ENCODE assay signal across 8 cellular contexts in the genomic region with DNA sequence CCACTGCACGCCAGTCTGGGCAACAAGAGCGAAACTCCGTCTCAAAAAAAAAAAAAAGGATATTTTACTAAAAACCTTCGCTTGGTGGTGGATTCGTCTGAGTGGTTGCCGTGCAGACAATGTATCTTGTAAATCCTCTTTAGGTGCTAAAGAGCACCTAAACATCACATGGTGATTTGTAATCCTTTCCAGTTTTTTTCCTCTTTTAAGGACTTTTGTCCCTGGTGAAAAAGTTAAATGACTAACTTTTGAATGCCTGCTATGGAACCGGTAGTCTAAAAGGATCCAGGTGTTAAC. TPM values are rescaled to one million over a fixed set of nuclear protein-coding genes. Genes with fewer than 3 reads are reported as not detected.
DNase-seq lines count a peak whose midpoint lies in the region; ATAC-seq, FAIRE-seq and TF ChIP-seq lines count a peak whose summit lies in the region.

No MANE protein-coding gene starts in this region.

- peak; percentile 11 for DNase-seq in activated CD4-positive, alpha-beta T cell treated with anti-CD3 and anti-CD28 coated beads, Interleukin-2, amount 10 ng/mL, durations not matched to agents 7 days and 5 days
- DNase-seq in activated CD4-positive, alpha-beta T cell treated with anti-CD3 and anti-CD28 coated beads, Interleukin-2, amount 50 U/mL, for 4 hours, result no peak
- DNase-seq in WTC11 (ENCODE audit: low spot score) (no peak), inferior parietal cortex (ENCODE audit: extremely low spot score) (peak; percentile 27), superior temporal gyrus (ENCODE audit: extremely low spot score) (peak; percentile 37), HTR-8/SVneo (ENCODE audit: insufficient read length, low spot score) (no peak)
- no peak for DNase-seq in stimulated activated CD4-positive, alpha-beta T cell treated with anti-CD3 and anti-CD28 coated beads, Interleukin-4, amount 100 ng/mL, for 1 hour

- H3K36me3 Mint-ChIP-seq in activated CD4-positive, alpha-beta T cell treated with anti-CD3 and anti-CD28 coated beads, Interleukin-2, amount 10 ng/mL, durations not matched to agents 7 days and 5 days (ENCODE audit: low read depth), result peaks cover 19% of the 10 kb centered on the region
- peaks cover 20% of the 10 kb centered on the region for H3K36me3 Mint-ChIP-seq in WTC11

- TF ChIP-seq CTCF in WTC11 (IDR thresholded peaks at IDR 0.05), result no peak

- no peak for FAIRE-seq in HTR-8/SVneo (lab: Jason Lieb, UNC)

- ATAC-seq in WTC11 (no peak), HG02852 (IDR thresholded peaks at IDR 0.05; ENCODE audit: unreplicated experiment) (no peak)

- no peaks in the 10 kb centered on the region for H3K9me3 Mint-ChIP-seq in activated CD4-positive, alpha-beta T cell treated with anti-CD3 and anti-CD28 coated beads, Interleukin-2, amount 10 ng/mL, durations not matched to agents 7 days and 5 days
- no peaks in the 10 kb centered on the region; the same call in 1 of the 2 replicates for H3K9me3 Mint-ChIP-seq in WTC11

- H3K4me1 Mint-ChIP-seq in activated CD4-positive, alpha-beta T cell treated with anti-CD3 and anti-CD28 coated beads, Interleukin-2, amount 10 ng/mL, durations not matched to agents 7 days and 5 days, result peaks cover 37% of the 10 kb centered on the region
- H3K4me1 Mint-ChIP-seq in WTC11, result peaks cover 21% of the 10 kb centered on the region

- POLR2A ChIA-PET in activated CD4-positive, alpha-beta T cell treated with anti-CD3 and anti-CD28 coated beads, Interleukin-2, amount 10 ng/mL, durations not matched to agents 7 days and 5 days (lab: Charles Lee), result no interaction called here
- POLR2A ChIA-PET in WTC11 (lab: Charles Lee), result interaction anchor here (0.7 kb wide), 1 partner anchor 212 kb away, joined by 4 read pairs; no protein-coding TSS in a partner anchor

- no peaks in the 10 kb centered on the region for H3K27me3 Mint-ChIP-seq in activated CD4-positive, alpha-beta T cell treated with anti-CD3 and anti-CD28 coated beads, Interleukin-2, amount 10 ng/mL, durations not matched to agents 7 days and 5 days
- no peaks in the 10 kb centered on the region for H3K27me3 Mint-ChIP-seq in WTC11 (ENCODE audit: low read depth)

- peak overlapping the region; percentile 94 for H3K27ac Mint-ChIP-seq in activated CD4-positive, alpha-beta T cell treated with anti-CD3 and anti-CD28 coated beads, Interleukin-2, amount 10 ng/mL, durations not matched to agents 7 days and 5 days
- H3K27ac Mint-ChIP-seq in WTC11, result peak overlapping the region; percentile 97

- CTCF ChIA-PET in activated CD4-positive, alpha-beta T cell treated with anti-CD3 and anti-CD28 coated beads, Interleukin-2, amount 10 ng/mL, durations not matched to agents 7 days and 5 days (lab: Charles Lee), result interaction anchor here (0.7 kb wide), 1 partner anchor 18 kb away, joined by 3 read pairs; no protein-coding TSS in a partner anchor
- CTCF ChIA-PET in WTC11 (lab: Charles Lee), result interaction anchor here (1.0 to 1.5 kb wide), 2 partner anchors 46 to 119 kb away, joined by 3 to 5 read pairs; no protein-coding TSS in a partner anchor

- peak overlapping the region; percentile 95 for H3K4me3 Mint-ChIP-seq in activated CD4-positive, alpha-beta T cell treated with anti-CD3 and anti-CD28 coated beads, Interleukin-2, amount 10 ng/mL, durations not matched to agents 7 days and 5 days
- peak overlapping the region; percentile 92 for H3K4me3 Mint-ChIP-seq in WTC11

TF ChIP-seq in WTC11, 78 proteins besides CTCF, POLR2A, EP300 and RAD21:
- TF ChIP-seq, protein P1, sequence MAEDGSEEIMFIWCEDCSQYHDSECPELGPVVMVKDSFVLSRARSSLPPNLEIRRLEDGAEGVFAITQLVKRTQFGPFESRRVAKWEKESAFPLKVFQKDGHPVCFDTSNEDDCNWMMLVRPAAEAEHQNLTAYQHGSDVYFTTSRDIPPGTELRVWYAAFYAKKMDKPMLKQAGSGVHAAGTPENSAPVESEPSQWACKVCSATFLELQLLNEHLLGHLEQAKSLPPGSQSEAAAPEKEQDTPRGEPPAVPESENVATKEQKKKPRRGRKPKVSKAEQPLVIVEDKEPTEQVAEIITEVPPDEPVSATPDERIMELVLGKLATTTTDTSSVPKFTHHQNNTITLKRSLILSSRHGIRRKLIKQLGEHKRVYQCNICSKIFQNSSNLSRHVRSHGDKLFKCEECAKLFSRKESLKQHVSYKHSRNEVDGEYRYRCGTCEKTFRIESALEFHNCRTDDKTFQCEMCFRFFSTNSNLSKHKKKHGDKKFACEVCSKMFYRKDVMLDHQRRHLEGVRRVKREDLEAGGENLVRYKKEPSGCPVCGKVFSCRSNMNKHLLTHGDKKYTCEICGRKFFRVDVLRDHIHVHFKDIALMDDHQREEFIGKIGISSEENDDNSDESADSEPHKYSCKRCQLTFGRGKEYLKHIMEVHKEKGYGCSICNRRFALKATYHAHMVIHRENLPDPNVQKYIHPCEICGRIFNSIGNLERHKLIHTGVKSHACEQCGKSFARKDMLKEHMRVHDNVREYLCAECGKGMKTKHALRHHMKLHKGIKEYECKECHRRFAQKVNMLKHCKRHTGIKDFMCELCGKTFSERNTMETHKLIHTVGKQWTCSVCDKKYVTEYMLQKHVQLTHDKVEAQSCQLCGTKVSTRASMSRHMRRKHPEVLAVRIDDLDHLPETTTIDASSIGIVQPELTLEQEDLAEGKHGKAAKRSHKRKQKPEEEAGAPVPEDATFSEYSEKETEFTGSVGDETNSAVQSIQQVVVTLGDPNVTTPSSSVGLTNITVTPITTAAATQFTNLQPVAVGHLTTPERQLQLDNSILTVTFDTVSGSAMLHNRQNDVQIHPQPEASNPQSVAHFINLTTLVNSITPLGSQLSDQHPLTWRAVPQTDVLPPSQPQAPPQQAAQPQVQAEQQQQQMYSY (CRISPR knock-in tag; IDR thresholded peaks at IDR 0.05), result no peak
- TF ChIP-seq, protein P2, sequence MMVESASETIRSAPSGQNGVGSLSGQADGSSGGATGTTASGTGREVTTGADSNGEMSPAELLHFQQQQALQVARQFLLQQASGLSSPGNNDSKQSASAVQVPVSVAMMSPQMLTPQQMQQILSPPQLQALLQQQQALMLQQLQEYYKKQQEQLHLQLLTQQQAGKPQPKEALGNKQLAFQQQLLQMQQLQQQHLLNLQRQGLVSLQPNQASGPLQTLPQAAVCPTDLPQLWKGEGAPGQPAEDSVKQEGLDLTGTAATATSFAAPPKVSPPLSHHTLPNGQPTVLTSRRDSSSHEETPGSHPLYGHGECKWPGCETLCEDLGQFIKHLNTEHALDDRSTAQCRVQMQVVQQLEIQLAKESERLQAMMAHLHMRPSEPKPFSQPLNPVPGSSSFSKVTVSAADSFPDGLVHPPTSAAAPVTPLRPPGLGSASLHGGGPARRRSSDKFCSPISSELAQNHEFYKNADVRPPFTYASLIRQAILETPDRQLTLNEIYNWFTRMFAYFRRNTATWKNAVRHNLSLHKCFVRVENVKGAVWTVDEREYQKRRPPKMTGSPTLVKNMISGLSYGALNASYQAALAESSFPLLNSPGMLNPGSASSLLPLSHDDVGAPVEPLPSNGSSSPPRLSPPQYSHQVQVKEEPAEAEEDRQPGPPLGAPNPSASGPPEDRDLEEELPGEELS (CRISPR knock-in tag; IDR thresholded peaks at IDR 0.05), result no peak
- TF ChIP-seq CREM (CRISPR knock-in tag; IDR thresholded peaks at IDR 0.05) (no peak), CREB1 (CRISPR knock-in tag; IDR thresholded peaks at IDR 0.05) (no peak), ZNF423 (CRISPR knock-in tag; IDR thresholded peaks at IDR 0.05) (no peak), ZNF138 (CRISPR knock-in tag; conservative IDR thresholded peaks at IDR 0.05) (no peak), OVOL2 (CRISPR knock-in tag; IDR thresholded peaks at IDR 0.05; ENCODE audit: borderline replicate concordance) (no peak), USF2 (CRISPR knock-in tag; IDR thresholded peaks at IDR 0.05) (no peak), ZNF232 (CRISPR knock-in tag; IDR thresholded peaks at IDR 0.05) (no peak)
- TF ChIP-seq, protein P3, sequence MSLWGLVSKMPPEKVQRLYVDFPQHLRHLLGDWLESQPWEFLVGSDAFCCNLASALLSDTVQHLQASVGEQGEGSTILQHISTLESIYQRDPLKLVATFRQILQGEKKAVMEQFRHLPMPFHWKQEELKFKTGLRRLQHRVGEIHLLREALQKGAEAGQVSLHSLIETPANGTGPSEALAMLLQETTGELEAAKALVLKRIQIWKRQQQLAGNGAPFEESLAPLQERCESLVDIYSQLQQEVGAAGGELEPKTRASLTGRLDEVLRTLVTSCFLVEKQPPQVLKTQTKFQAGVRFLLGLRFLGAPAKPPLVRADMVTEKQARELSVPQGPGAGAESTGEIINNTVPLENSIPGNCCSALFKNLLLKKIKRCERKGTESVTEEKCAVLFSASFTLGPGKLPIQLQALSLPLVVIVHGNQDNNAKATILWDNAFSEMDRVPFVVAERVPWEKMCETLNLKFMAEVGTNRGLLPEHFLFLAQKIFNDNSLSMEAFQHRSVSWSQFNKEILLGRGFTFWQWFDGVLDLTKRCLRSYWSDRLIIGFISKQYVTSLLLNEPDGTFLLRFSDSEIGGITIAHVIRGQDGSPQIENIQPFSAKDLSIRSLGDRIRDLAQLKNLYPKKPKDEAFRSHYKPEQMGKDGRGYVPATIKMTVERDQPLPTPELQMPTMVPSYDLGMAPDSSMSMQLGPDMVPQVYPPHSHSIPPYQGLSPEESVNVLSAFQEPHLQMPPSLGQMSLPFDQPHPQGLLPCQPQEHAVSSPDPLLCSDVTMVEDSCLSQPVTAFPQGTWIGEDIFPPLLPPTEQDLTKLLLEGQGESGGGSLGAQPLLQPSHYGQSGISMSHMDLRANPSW (CRISPR knock-in tag; conservative IDR thresholded peaks at IDR 0.05; ENCODE audit: low read depth), result no peak

RNA-seq across cellular contexts. Expression of gene ARNT, which starts 0.8 kb away (rescaled TPM):
- 10 to 100 TPM; 38.6 to 40.5 TPM for total RNA-seq in activated CD4-positive, alpha-beta T cell treated with anti-CD3 and anti-CD28 coated beads, Interleukin-2, amount 10 ng/mL, durations not matched to agents 7 days and 5 days
- 30.7 to 35.0 TPM (median 33.8 TPM) in 3 replicates for total RNA-seq in WTC11 (2021)

RNA-seq across cellular contexts. Expression of gene CTXND2, which starts 9.8 kb away (rescaled TPM):
- not detected for total RNA-seq in activated CD4-positive, alpha-beta T cell treated with anti-CD3 and anti-CD28 coated beads, Interleukin-2, amount 10 ng/mL, durations not matched to agents 7 days and 5 days
- total RNA-seq in WTC11 (2021), result not detected in 3 replicates

RNA-seq across cellular contexts. Expression of gene SETDB1, which starts 49.0 kb away (rescaled TPM):
- 10 to 100 TPM; 51.1 to 58.1 TPM for total RNA-seq in activated CD4-positive, alpha-beta T cell treated with anti-CD3 and anti-CD28 coated beads, Interleukin-2, amount 10 ng/mL, durations not matched to agents 7 days and 5 days
- total RNA-seq in WTC11 (2021), result 48.1 to 53.1 TPM (median 48.8 TPM) in 3 replicates

Comparison
In these comparisons a context has a peak if more than half of its experiments do, and no peak if none do; other contexts are left out.
1. DNase-seq: peak in activated CD4-positive, alpha-beta T cell treated with anti-CD3 and anti-CD28 coated beads, Interleukin-2, amount 10 ng/mL, durations not matched to agents 7 days and 5 days (single experiment), inferior parietal cortex (single experiment) and superior temporal gyrus (single experiment); none in activated CD4-positive, alpha-beta T cell treated with anti-CD3 and anti-CD28 coated beads, Interleukin-2, amount 50 U/mL, for 4 hours (0 of 2), WTC11 (single experiment), stimulated activated CD4-positive, alpha-beta T cell treated with anti-CD3 and anti-CD28 coated beads, Interleukin-4, amount 100 ng/mL, for 1 hour (single experiment) and HTR-8/SVneo (single experiment).